In the genomic region with DNA sequence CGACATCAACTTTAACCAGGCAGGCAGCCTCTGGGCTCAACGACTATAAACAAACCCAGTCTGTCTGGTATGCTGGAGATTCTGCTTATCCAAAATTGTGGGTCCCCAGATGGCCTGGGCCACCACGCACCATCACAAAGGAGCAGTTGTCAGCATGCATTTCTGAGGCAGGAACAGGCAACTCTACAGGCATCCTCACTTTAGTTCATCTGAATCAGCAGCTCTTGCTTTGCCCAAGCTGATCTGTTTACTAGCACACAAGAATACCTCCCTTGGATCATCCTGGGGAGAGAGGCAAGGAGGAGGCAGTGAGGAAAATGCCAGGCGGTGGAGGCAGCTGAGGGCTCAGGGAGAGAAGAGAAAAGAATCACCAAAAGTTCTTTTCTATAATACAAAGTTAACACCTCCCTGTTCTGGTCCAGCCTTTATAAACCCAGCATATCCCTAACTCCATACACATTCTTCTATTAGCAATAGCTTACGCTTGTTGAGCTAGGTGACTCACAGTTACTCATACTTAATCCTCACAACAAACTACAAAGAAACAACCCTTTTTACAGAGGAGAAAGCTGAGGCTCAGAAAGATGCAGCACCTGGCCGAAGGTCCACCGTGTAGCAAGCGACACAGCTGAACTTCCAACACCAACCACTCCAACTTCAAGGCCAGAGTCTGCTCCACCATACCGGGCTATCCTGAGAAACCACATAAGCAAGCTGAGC, we compare ENCODE assay signal across 15 cellular contexts. TPM values are rescaled to one million over a fixed set of nuclear protein-coding genes. Genes with fewer than 3 reads are reported as not detected.
DNase-seq lines count a peak whose midpoint lies in the region; ATAC-seq, FAIRE-seq and TF ChIP-seq lines count a peak whose summit lies in the region.
"Had no signal": no experiment of that assay in that cellular context is flagged by ENCODE, and none has a peak within 500 bp of the region (broad histone marks: within the 10 kb centered on the region; RNA-seq: fewer than 3 reads in every experiment).

No MANE protein-coding gene starts in this region.

- no peaks in the 10 kb centered on the region for H4K20me1 ChIP-seq in HepG2 (ENCODE audit: insufficient read depth, low read length)

- no peak for DNase-seq in HepG2 (ENCODE audit: low spot score)
- no peak for DNase-seq in right lobe of liver
- DNase-seq in RWPE2 (ENCODE audit: low spot score): no peak
- DNase-seq in fibroblast of mammary gland (ENCODE audit: low read depth): peak; percentile 79
- no peak for DNase-seq in activated gamma-delta T cell treated with Interleukin-2 at 50 U/mL for 16 hours
- DNase-seq in adrenal gland: no peak
- no peak for DNase-seq in epidermal melanocyte (ENCODE audit: insufficient read length, low spot score)
- DNase-seq in NCI-H446 (lab: John Stamatoyannopoulos, UW): no peak
- DNase-seq: activated CD4-positive, alpha-beta T cell treated with anti-CD3 and anti-CD28 coated beads, Interleukin-2, amount 50 U/mL, for 48 hours; activated T-cell treated with anti-CD3 and anti-CD28 coated beads, Interleukin-2, amount 50 U/mL, for 72 hours; colonic mucosa; NCI-H1092; NCI-H2171; testis had no signal

- H3K27me3 ChIP-seq in HepG2 (ENCODE audit: control insufficient read depth in 1 of 2, insufficient read depth in 2 of 2, low read length in 2 of 2) (no peaks in the 10 kb centered on the region), right lobe of liver (no peaks in the 10 kb centered on the region), RWPE2 (ENCODE audit: insufficient read depth, poor library complexity, severe bottlenecking) (no peaks in the 10 kb centered on the region), adrenal gland (no peaks in the 10 kb centered on the region)
- H3K27me3 ChIP-seq: colonic mucosa, testis had no signal

- intact Hi-C loops in HepG2 (cut with micrococcal nuclease; ENCODE audit: unreplicated experiment): no loop called here
- intact Hi-C loops in right lobe of liver (cut with DNase I): no loop called here
- intact Hi-C loops in adrenal gland (cut with DNase I): no loop called here

- TSS peak; percentile 30 for BruUV-seq in HepG2 (replicated peaks; lab: Mats Ljungman, UMichigan)

- in situ Hi-C loops in HepG2 (cut with HindIII; ENCODE audit: extremely low pct_ligation_motif_present, low pct_unique_long_range_greater_than_20kb): no loop called here

- H3K4me1 ChIP-seq in HepG2 (ENCODE audit: insufficient read depth, low read length) (no peaks in the 10 kb centered on the region), right lobe of liver (no peaks in the 10 kb centered on the region), RWPE2 (ENCODE audit: insufficient read depth, poor library complexity, severe bottlenecking) (peaks cover 4% of the 10 kb centered on the region), adrenal gland (replicated peaks in 1 of 2) (no peaks in the 10 kb centered on the region)
- H3K4me1 ChIP-seq: colonic mucosa, testis had no signal

- ATAC-seq in HepG2: no peak
- ATAC-seq in right lobe of liver: no peak
- ATAC-seq in RWPE2 (ENCODE audit: low read depth): peak; percentile 89
- ATAC-seq: activated T-cell treated with anti-CD3 and anti-CD28 coated beads, Interleukin-2, amount 50 U/mL, for 72 hours; natural killer cell treated with Interleukin-12 subunit alpha and Interleukin-12 subunit beta and Interleukin-15 and Interleukin-18, amount 100 ng/mL, for 72 hours had no signal

- H3K4me2 ChIP-seq in HepG2 (ENCODE audit: low read depth, low read length): no peak overlapping the region

- H3K4me3 ChIP-seq in HepG2 (replicated peaks in 1 of 3; ENCODE audit: insufficient read depth in 1 of 3, low read depth in 2 of 3, low read length in 3 of 3) (no peak overlapping the region), right lobe of liver (no peak overlapping the region), RWPE2 (ENCODE audit: severe bottlenecking) (no peak overlapping the region), fibroblast of mammary gland (ENCODE audit: control insufficient read depth, low read depth, low read length) (no peak overlapping the region), adrenal gland (no peak overlapping the region)
- H3K4me3 ChIP-seq: colonic mucosa, testis had no signal

- CTCF ChIA-PET in HepG2 (lab: Yijun Ruan, JAX; ENCODE audit: low intra/inter-chr PET ratio, low total read pairs): no interaction called here

- POLR2A ChIA-PET in HepG2 (lab: Yijun Ruan, JAX): no interaction called here

- no peak overlapping the region for H3K27ac ChIP-seq in HepG2 (ENCODE audit: extremely low read length, insufficient read depth, low read length)
- no peak overlapping the region for H3K27ac ChIP-seq in right lobe of liver
- H3K27ac ChIP-seq in RWPE2 (ENCODE audit: poor library complexity, severe bottlenecking): peak overlapping the region; percentile 8
- no peak overlapping the region for H3K27ac ChIP-seq in adrenal gland
- H3K27ac ChIP-seq: colonic mucosa, testis had no signal

- no peak for TF ChIP-seq RAD21 in HepG2 (CRISPR knock-in tag; IDR thresholded peaks at IDR 0.05)

- no peak overlapping the region for H2AFZ ChIP-seq in HepG2 (ENCODE audit: low read length)

- H3K79me2 ChIP-seq in HepG2 (ENCODE audit: insufficient read depth, low read length): no peaks in the 10 kb centered on the region

- 91% methylated on average over 8 of the region's 9 CpGs for WGBS in HepG2 (ENCODE audit: low lambda C conversion rate)
- WGBS in right lobe of liver (ENCODE audit: insufficient coverage, low coverage, low lambda C conversion rate, missing lambda C conversion rate): 91% methylated on average over 7 of the region's 9 CpGs
- WGBS in adrenal gland, 4 donors: 88 to 93% (median 92%) methylated on average over 7 to 9 of the region's 9 CpGs

- peaks cover 15 to 57% of the 10 kb centered on the region in 2 experiments for H3K36me3 ChIP-seq in HepG2 (replicated peaks in 1 of 2; ENCODE audit: control insufficient read depth in 1 of 2, insufficient read depth in 2 of 2, low read length in 2 of 2)
- H3K36me3 ChIP-seq in right lobe of liver: peaks cover 0 to 19% (median 0%) of the 10 kb centered on the region in 4 donors
- H3K36me3 ChIP-seq in RWPE2 (ENCODE audit: low read depth): peaks cover 66% of the 10 kb centered on the region
- peaks cover 0 to 46% of the 10 kb centered on the region in 2 donors for H3K36me3 ChIP-seq in adrenal gland (replicated peaks in 1 of 2)

- no peak for TF ChIP-seq CTCF in HepG2 (CRISPR knock-in tag; IDR thresholded peaks at IDR 0.05)
- no peak for TF ChIP-seq CTCF in right lobe of liver (IDR thresholded peaks at IDR 0.05)
- TF ChIP-seq CTCF in RWPE2 (IDR thresholded peaks at IDR 0.05; ENCODE audit: poor library complexity, severe bottlenecking): no peak
- TF ChIP-seq CTCF in fibroblast of mammary gland (conservative IDR thresholded peaks at IDR 0.05; ENCODE audit: control insufficient read depth, insufficient read depth, low read depth, low read length): no peak
- TF ChIP-seq CTCF in adrenal gland (IDR thresholded peaks at IDR 0.05): no peak

- TF ChIP-seq EP300 in HepG2 (IDR thresholded peaks at IDR 0.05; ENCODE audit: low read depth in 2 of 2, low read length in 2 of 2) (no peak), HepG2 (CRISPR knock-in tag; IDR thresholded peaks at IDR 0.05; ENCODE audit: borderline replicate concordance) (no peak)

- TF ChIP-seq POLR2A in HepG2 (IDR thresholded peaks at IDR 0.05; ENCODE audit: insufficient read depth in 1 of 2, low read depth in 2 of 2, low read length in 2 of 2) (no peak), right lobe of liver (IDR thresholded peaks at IDR 0.05) (no peak), adrenal gland (IDR thresholded peaks at IDR 0.05) (no peak)

- no peak overlapping the region for H3K9ac ChIP-seq in HepG2 (ENCODE audit: insufficient read depth, low read depth, low read length)

- no peak for FAIRE-seq in HepG2 (lab: Jason Lieb, UNC)

- H3K9me3 ChIP-seq in HepG2 (ENCODE audit: low read length) (no peaks in the 10 kb centered on the region), right lobe of liver (no peaks in the 10 kb centered on the region), RWPE2 (ENCODE audit: severe bottlenecking) (no peaks in the 10 kb centered on the region), adrenal gland (replicated peaks in 1 of 3) (no peaks in the 10 kb centered on the region)
- H3K9me3 ChIP-seq: colonic mucosa, testis had no signal

RNA-seq across cellular contexts. Expression of gene ZDHHC3, which starts 33.6 kb away (rescaled TPM):
- total RNA-seq in HepG2 (2016; rRNA removed; fragmentation: Illumina TruSeq; extraction: Trizol) (40.8 and 44.1 TPM in 2 replicates), right lobe of liver (10 to 100 TPM; 27.5 to 36.7 (median 32.0) TPM), adrenal gland (100 to 1,000 TPM in 4 of 8 donors, 10 to 100 TPM in 4; 80.1 to 143 (median 99.2) TPM)
- 44.6 and 63.4 TPM in 2 replicates for total RNA-seq in HepG2 (2016; cell fraction: cytosol; rRNA removed; fragmentation: Illumina TruSeq; extraction: Trizol; ENCODE audit: low read depth)
- 38.9 TPM in 2 replicates for total RNA-seq in HepG2 (2016; cell fraction: insoluble cytoplasmic fraction; rRNA removed; fragmentation: Illumina TruSeq; extraction: Trizol)
- total RNA-seq in HepG2 (2016; cell fraction: membrane; rRNA removed; fragmentation: Illumina TruSeq; extraction: Trizol): 88.8 and 95.5 TPM in 2 replicates
- total RNA-seq in HepG2 (2016; cell fraction: nucleus; rRNA removed; fragmentation: Illumina TruSeq; extraction: Trizol): 32.2 and 35.0 TPM in 2 replicates
- polyA plus RNA-seq in HepG2 (2011; rRNA removed) (63.2 and 65.7 TPM in 2 replicates), adrenal gland (100 to 1,000 TPM in 1 of 3 donors, 10 to 100 TPM in 2; 30.1 to 148 (median 34.7) TPM)
- polyA plus RNA-seq in HepG2 (2011; cell fraction: cytosol; rRNA removed): 63.4 and 70.0 TPM in 2 replicates
- polyA plus RNA-seq in HepG2 (2011; cell fraction: nucleus; rRNA removed): 49.3 and 50.0 TPM in 2 replicates
- 27.7 and 34.2 TPM in 2 replicates for polyA plus RNA-seq in HepG2 (2012)
- 66.7 and 83.5 TPM in 2 replicates for polyA plus RNA-seq in HepG2 (2016; cell fraction: cytosol; fragmentation: Illumina TruSeq; extraction: Trizol; ENCODE audit: low read depth)
- 39.8 and 49.2 TPM in 2 replicates for polyA plus RNA-seq in HepG2 (2016; cell fraction: insoluble cytoplasmic fraction; fragmentation: Illumina TruSeq; extraction: Trizol; ENCODE audit: low read depth)
- 86.9 and 101 TPM in 2 replicates for polyA plus RNA-seq in HepG2 (2016; cell fraction: membrane; fragmentation: Illumina TruSeq; extraction: Trizol; ENCODE audit: low read depth)
- polyA plus RNA-seq in HepG2 (2016; cell fraction: nucleus; fragmentation: Illumina TruSeq; extraction: Trizol; ENCODE audit: insufficient read depth, low read depth): 44.4 and 49.2 TPM in 2 replicates
- 311 and 530 TPM in 2 replicates for polyA minus RNA-seq in HepG2 (2011; rRNA and poly(A)+ RNA removed; ENCODE audit: low replicate concordance)
- polyA minus RNA-seq in HepG2 (2011; cell fraction: cytosol; rRNA and poly(A)+ RNA removed): 26.9 and 42.4 TPM in 2 replicates
- polyA minus RNA-seq in HepG2 (2011; cell fraction: nucleus; rRNA and poly(A)+ RNA removed): 59.6 and 61.3 TPM in 2 replicates

RNA-seq across cellular contexts. Expression of gene EXOSC7, which starts 33.7 kb away (rescaled TPM):
- total RNA-seq in HepG2 (2016; rRNA removed; fragmentation: Illumina TruSeq; extraction: Trizol) (74.7 and 81.9 TPM in 2 replicates), right lobe of liver (10 to 100 TPM; 15.1 to 25.7 (median 15.9) TPM), adrenal gland (100 to 1,000 TPM in 4 of 8 donors, 10 to 100 TPM in 4; 72.9 to 214 (median 97.7) TPM)
- 14.7 and 18.3 TPM in 2 replicates for total RNA-seq in HepG2 (2016; cell fraction: cytosol; rRNA removed; fragmentation: Illumina TruSeq; extraction: Trizol; ENCODE audit: low read depth)
- 74.4 and 92.0 TPM in 2 replicates for total RNA-seq in HepG2 (2016; cell fraction: insoluble cytoplasmic fraction; rRNA removed; fragmentation: Illumina TruSeq; extraction: Trizol)
- total RNA-seq in HepG2 (2016; cell fraction: membrane; rRNA removed; fragmentation: Illumina TruSeq; extraction: Trizol): 20.2 and 24.8 TPM in 2 replicates
- 45.8 and 52.9 TPM in 2 replicates for total RNA-seq in HepG2 (2016; cell fraction: nucleus; rRNA removed; fragmentation: Illumina TruSeq; extraction: Trizol)
- polyA plus RNA-seq in HepG2 (2011; rRNA removed) (56.8 and 68.3 TPM in 2 replicates), adrenal gland (10 to 100 TPM; 68.9 to 80.2 (median 73.4) TPM)
- 69.7 and 74.0 TPM in 2 replicates for polyA plus RNA-seq in HepG2 (2011; cell fraction: cytosol; rRNA removed)
- polyA plus RNA-seq in HepG2 (2011; cell fraction: nucleus; rRNA removed): 30.3 and 40.7 TPM in 2 replicates
- polyA plus RNA-seq in HepG2 (2012): 56.8 and 61.8 TPM in 2 replicates
- 12.5 and 13.4 TPM in 2 replicates for polyA plus RNA-seq in HepG2 (2016; cell fraction: cytosol; fragmentation: Illumina TruSeq; extraction: Trizol; ENCODE audit: low read depth)
- 79.1 and 90.4 TPM in 2 replicates for polyA plus RNA-seq in HepG2 (2016; cell fraction: insoluble cytoplasmic fraction; fragmentation: Illumina TruSeq; extraction: Trizol; ENCODE audit: low read depth)
- polyA plus RNA-seq in HepG2 (2016; cell fraction: membrane; fragmentation: Illumina TruSeq; extraction: Trizol; ENCODE audit: low read depth): 14.3 and 15.5 TPM in 2 replicates
- polyA plus RNA-seq in HepG2 (2016; cell fraction: nucleus; fragmentation: Illumina TruSeq; extraction: Trizol; ENCODE audit: insufficient read depth, low read depth): 55.0 and 61.2 TPM in 2 replicates
- 54.6 and 79.4 TPM in 2 replicates for polyA minus RNA-seq in HepG2 (2011; rRNA and poly(A)+ RNA removed; ENCODE audit: low replicate concordance)
- polyA minus RNA-seq in HepG2 (2011; cell fraction: cytosol; rRNA and poly(A)+ RNA removed): 14.5 and 18.1 TPM in 2 replicates
- 56.4 and 58.9 TPM in 2 replicates for polyA minus RNA-seq in HepG2 (2011; cell fraction: nucleus; rRNA and poly(A)+ RNA removed)
